In genomic region chr22:46106279-46107022, GRCh38 we compare ENCODE assay signal across 12 cellular contexts. TPM values are rescaled to one million over a fixed set of nuclear protein-coding genes. Genes with fewer than 3 reads are reported as not detected.
A peak's percentile ranks its signal among the peaks of the same experiment; 100 is the strongest.
DNase-seq lines count a peak whose midpoint lies in the region; ATAC-seq, FAIRE-seq and TF ChIP-seq lines count a peak whose summit lies in the region.
"Had no signal": no experiment of that assay in that cellular context is flagged by ENCODE, and none has a peak within 500 bp of the region (broad histone marks: within the 10 kb centered on the region; RNA-seq: fewer than 3 reads in every experiment).

No MANE protein-coding gene starts in this region.

- H4K20me1 ChIP-seq in keratinocyte (ENCODE audit: control insufficient read depth, extremely low read depth, insufficient read depth, low read length) = peaks cover 60% of the 10 kb centered on the region

- H3K27me3 ChIP-seq in keratinocyte (ENCODE audit: control insufficient read depth, extremely low read depth, insufficient read depth, low read length) (no peaks in the 10 kb centered on the region), skeletal muscle satellite cell (ENCODE audit: control insufficient read depth, insufficient read depth, low read length) (no peaks in the 10 kb centered on the region)
- H3K27me3 ChIP-seq: BLaER1 treated with 17β-estradiol and CSF1 and Interleukin-3, amounts not matched to agents 10 nM and 100 nM had no signal

- H3K9me3 ChIP-seq in keratinocyte (ENCODE audit: control insufficient read depth, low read depth, low read length) = no peaks in the 10 kb centered on the region
- no peaks in the 10 kb centered on the region for H3K9me3 ChIP-seq in skeletal muscle satellite cell (replicated peaks; ENCODE audit: low read length)
- H3K9me3 ChIP-seq: BLaER1 treated with 17β-estradiol and CSF1 and Interleukin-3, amounts not matched to agents 10 nM and 100 nM had no signal

- peaks cover 2% of the 10 kb centered on the region for H3K9me1 ChIP-seq in keratinocyte (ENCODE audit: control insufficient read depth, extremely low read depth, insufficient read depth, low read length)

- no peaks in the 10 kb centered on the region for H3K27me3 Mint-ChIP-seq in activated naive CD8-positive, alpha-beta T cell treated with anti-CD3 and anti-CD28 coated beads, Interleukin-2, amount 50 U/mL, for 24 hours

- no peak overlapping the region for H2AFZ ChIP-seq in keratinocyte (ENCODE audit: control insufficient read depth, low read length)
- H2AFZ ChIP-seq: GM23338 had no signal

- H3K36me3 Mint-ChIP-seq in activated naive CD8-positive, alpha-beta T cell treated with anti-CD3 and anti-CD28 coated beads, Interleukin-2, amount 50 U/mL, for 24 hours (ENCODE audit: low read depth) = no peaks in the 10 kb centered on the region

- TF ChIP-seq CTCF in C4-2B (conservative IDR thresholded peaks at IDR 0.05) (no peak), keratinocyte (optimal IDR thresholded peaks at IDR 0.05 in 1 of 3, IDR thresholded peaks at IDR 0.05 in 1 of 3, conservative IDR thresholded peaks at IDR 0.05 in 1 of 3; ENCODE audit: extremely low read depth in 1 of 3, insufficient read depth in 2 of 3, low read length in 3 of 3) (no peak)

- H3K4me3 Mint-ChIP-seq in activated naive CD8-positive, alpha-beta T cell treated with anti-CD3 and anti-CD28 coated beads, Interleukin-2, amount 50 U/mL, for 24 hours = no peak overlapping the region
- H3K4me3 Mint-ChIP-seq: activated naive CD4-positive, alpha-beta T cell treated with anti-CD3 and anti-CD28 coated beads for 36 hours; GM23338 had no signal

- WGBS in adipose tissue, 3 donors = 33 to 56% (median 49%) methylated on average over 19 of the region's 19 CpGs

- H3K4me3 ChIP-seq in keratinocyte (ENCODE audit: control insufficient read depth in 2 of 3, extremely low read depth in 1 of 3, insufficient read depth in 2 of 3, low read depth in 1 of 3, low read length in 3 of 3) = no peak overlapping the region
- H3K4me3 ChIP-seq in skeletal muscle satellite cell (ENCODE audit: low read length) = no peak overlapping the region
- H3K4me3 ChIP-seq: BLaER1 treated with 17β-estradiol and CSF1 and Interleukin-3, amounts not matched to agents 10 nM and 100 nM; GM23338 had no signal

- H3K4me1 Mint-ChIP-seq in activated naive CD8-positive, alpha-beta T cell treated with anti-CD3 and anti-CD28 coated beads, Interleukin-2, amount 50 U/mL, for 24 hours = no peaks in the 10 kb centered on the region

- H3K4me2 ChIP-seq in keratinocyte (ENCODE audit: control insufficient read depth, extremely low read depth, insufficient read depth, low read depth, low read length) (peak overlapping the region; percentile 10), skeletal muscle satellite cell (ENCODE audit: low read length) (peak overlapping the region; percentile 53)
- H3K4me2 ChIP-seq: BLaER1 treated with 17β-estradiol and CSF1 and Interleukin-3, amounts not matched to agents 10 nM and 100 nM; GM23338 had no signal

- no peak for ATAC-seq in activated naive CD8-positive, alpha-beta T cell treated with anti-CD3 and anti-CD28 coated beads, Interleukin-2, amount 50 U/mL, for 24 hours
- ATAC-seq in HG03139 (IDR thresholded peaks at IDR 0.05; ENCODE audit: unreplicated experiment) = no peak
- ATAC-seq: GM23338 had no signal

- FAIRE-seq in keratinocyte (lab: Jason Lieb, UNC) = no peak

- no peak overlapping the region for H3K27ac Mint-ChIP-seq in activated naive CD8-positive, alpha-beta T cell treated with anti-CD3 and anti-CD28 coated beads, Interleukin-2, amount 50 U/mL, for 24 hours
- H3K27ac Mint-ChIP-seq: activated naive CD4-positive, alpha-beta T cell treated with anti-CD3 and anti-CD28 coated beads for 36 hours; GM23338 had no signal

- peak overlapping the region; percentile 57 for H3K9ac ChIP-seq in keratinocyte (ENCODE audit: control insufficient read depth, extremely low read depth, insufficient read depth, low read length)
- peak overlapping the region; percentile 66 for H3K9ac ChIP-seq in skeletal muscle satellite cell (ENCODE audit: low read depth, low read length)

- H3K9me3 Mint-ChIP-seq in activated naive CD8-positive, alpha-beta T cell treated with anti-CD3 and anti-CD28 coated beads, Interleukin-2, amount 50 U/mL, for 24 hours = no peaks in the 10 kb centered on the region
- H3K9me3 Mint-ChIP-seq: activated naive CD4-positive, alpha-beta T cell treated with anti-CD3 and anti-CD28 coated beads for 36 hours; GM23338 had no signal

- H3K27ac ChIP-seq in C4-2B = peak overlapping the region; percentile 72
- peak overlapping the region; percentile 26 for H3K27ac ChIP-seq in adipose tissue (ENCODE audit: low read depth, low read length)
- peak overlapping the region; percentile 59 for H3K27ac ChIP-seq in keratinocyte (ENCODE audit: control insufficient read depth, insufficient read depth, low read length)
- H3K27ac ChIP-seq: BLaER1 treated with 17β-estradiol and CSF1 and Interleukin-3, amounts not matched to agents 10 nM and 100 nM had no signal

- peaks cover 11% of the 10 kb centered on the region for H3K79me2 ChIP-seq in keratinocyte (ENCODE audit: control insufficient read depth, insufficient read depth, low read length)

- H3K36me3 ChIP-seq in keratinocyte (ENCODE audit: control insufficient read depth in 2 of 2, extremely low read depth in 1 of 2, insufficient read depth in 2 of 2, low read length in 2 of 2) = peaks cover 14 to 51% of the 10 kb centered on the region in 2 experiments
- H3K36me3 ChIP-seq in skeletal muscle satellite cell (ENCODE audit: insufficient read depth, low read length) = peaks cover 90% of the 10 kb centered on the region

- peaks cover 65% of the 10 kb centered on the region for H3K4me1 ChIP-seq in keratinocyte (ENCODE audit: control insufficient read depth, extremely low read depth, insufficient read depth, low read length)
- peaks cover 98% of the 10 kb centered on the region for H3K4me1 ChIP-seq in skeletal muscle satellite cell (ENCODE audit: control insufficient read depth, insufficient read depth, low read length)

- dilution Hi-C loops in keratinocyte (cut with MboI; ENCODE audit: extremely low pct_ligation_motif_present, low sequenced_read_pairs) = no loop called here

- no peak for DNase-seq in keratinocyte (ENCODE audit: low read depth, low spot score)
- no peak for DNase-seq in activated naive CD8-positive, alpha-beta T cell treated with anti-CD3 and anti-CD28 coated beads, Interleukin-2, amount 50 U/mL, for 24 hours
- no peak for DNase-seq in GM03348 (ENCODE audit: low spot score)
- DNase-seq in NCI-H2029 (lab: John Stamatoyannopoulos, UW) = no peak
- DNase-seq: activated CD4-positive, alpha-beta T cell treated with anti-CD3 and anti-CD28 coated beads, Interleukin-2, amount 50 U/mL, for 1 hour; activated naive CD4-positive, alpha-beta T cell treated with anti-CD3 and anti-CD28 coated beads for 36 hours had no signal

RNA-seq across cellular contexts. Expression of gene PPARA, which starts 43.9 kb away (rescaled TPM):
- 10 to 100 TPM in 1 of 3 donors, 1 to 10 TPM in 2; 7.2 to 15.4 (median 8.2) TPM for polyA plus RNA-seq in adipose tissue
- 3.8 to 5.7 TPM (median 4.9 TPM) in 3 replicates for polyA plus RNA-seq in keratinocyte
- polyA plus RNA-seq in keratinocyte (2011; ENCODE audit: low read depth) = 3.0 TPM
- 4.3 and 5.2 TPM in 2 replicates for polyA plus RNA-seq in keratinocyte (2011; cell fraction: cytosol; rRNA removed)
- polyA plus RNA-seq in keratinocyte (2011; cell fraction: nucleus; rRNA removed) = 5.7 TPM in 2 replicates
- polyA plus RNA-seq in keratinocyte (2012; ENCODE audit: low replicate concordance) = 5.0 and 6.3 TPM in 2 replicates
- 7.1 to 18.8 TPM (median 10.4 TPM) in 3 replicates for polyA minus RNA-seq in keratinocyte
- 10.7 TPM for polyA minus RNA-seq in keratinocyte (2011; cell fraction: cytosol; rRNA and poly(A)+ RNA removed)
- 8.8 and 9.4 TPM in 2 replicates for polyA minus RNA-seq in keratinocyte (2011; cell fraction: nucleus; rRNA and poly(A)+ RNA removed)
- 9.0 and 14.2 TPM in 2 replicates for total RNA-seq in skeletal muscle satellite cell (2012; rRNA removed)
